In genomic region chr19:7829561-7830271, GRCh38 we compare ENCODE assay signal across 8 cellular contexts. TPM values are rescaled to one million over a fixed set of nuclear protein-coding genes. Genes with fewer than 3 reads are reported as not detected.
DNase-seq lines count a peak whose midpoint lies in the region; ATAC-seq and TF ChIP-seq lines count a peak whose summit lies in the region.

Gene EVI5L (plus strand): TSS chr19:7830218. CDS start chr19:7846543, 16,325 bp downstream.

- H3K27ac ChIP-seq in gastroesophageal sphincter, result peak within 1 kb of the TSS in 3 of 4 donors; percentile 53 to 79 (median 70)
- H3K27ac ChIP-seq in neuronal stem cell (replicated peaks; ENCODE audit: low read length), result no peak within 1 kb of the TSS
- no peak within 1 kb of the TSS for H3K27ac ChIP-seq in subcutaneous abdominal adipose tissue (ENCODE audit: low read depth, low read length)

- CTCF ChIA-PET in activated naive CD4-positive, alpha-beta T cell treated with anti-CD3 and anti-CD28 coated beads, Interleukin-2, amount 10 ng/mL, durations not matched to agents 7 days and 5 days (lab: Charles Lee), result interaction anchor here (0.8 to 1.2 kb wide), 2 partner anchors 9 to 149 kb away, joined by 3 to 4 read pairs; partner anchors contain the start of gene TRAPPC5

- peak within 1 kb of the TSS; percentile 43 for H2BK15ac ChIP-seq in neuronal stem cell (ENCODE audit: low read length)

- peak within 1 kb of the TSS; percentile 77 for H3K4me3 Mint-ChIP-seq in activated naive CD4-positive, alpha-beta T cell treated with anti-CD3 and anti-CD28 coated beads, Interleukin-2, amount 10 ng/mL, durations not matched to agents 7 days and 5 days

- peak within 1 kb of the TSS; percentile 95 for H2AFZ ChIP-seq in neuronal stem cell (ENCODE audit: low read length)

- no peak within 1 kb of the TSS for H3K23ac ChIP-seq in neuronal stem cell (ENCODE audit: low read depth, low read length, poor library complexity)

- no peaks in the 10 kb centered on the region for H3K36me3 ChIP-seq in gastroesophageal sphincter
- no peaks in the 10 kb centered on the region for H3K36me3 ChIP-seq in neuronal stem cell (replicated peaks in 1 of 2; ENCODE audit: control insufficient read depth in 2 of 2, insufficient read depth in 2 of 2, low read length in 2 of 2)
- H3K36me3 ChIP-seq in subcutaneous abdominal adipose tissue (ENCODE audit: control insufficient read depth in 5 of 5, insufficient read depth in 5 of 5, low read length in 5 of 5), result no peaks in the 10 kb centered on the region

- no peak within 1 kb of the TSS for H3K14ac ChIP-seq in neuronal stem cell (ENCODE audit: low read length)

- H3K27me3 ChIP-seq in gastroesophageal sphincter, result peaks cover 11% of the 10 kb centered on the region
- peaks cover 0 to 10% (median 0%) of the 10 kb centered on the region in 3 experiments for H3K27me3 ChIP-seq in neuronal stem cell (ENCODE audit: control insufficient read depth in 3 of 3, insufficient read depth in 3 of 3, low read depth in 1 of 3, low read length in 3 of 3)
- no peaks in the 10 kb centered on the region for H3K27me3 ChIP-seq in subcutaneous abdominal adipose tissue (ENCODE audit: control insufficient read depth in 5 of 5, insufficient read depth in 4 of 5, low read length in 5 of 5)

- TF ChIP-seq POLR2A in gastroesophageal sphincter (IDR thresholded peaks at IDR 0.05), result no peak

- no peak within 1 kb of the TSS for H2BK120ac ChIP-seq in neuronal stem cell (ENCODE audit: low read depth, low read length)

- peak; percentile 97 for ATAC-seq in gastroesophageal sphincter

- in situ Hi-C loops in SK-MEL-5 (cut with HindIII; ENCODE audit: low pct_unique_long_range_greater_than_20kb, low sequenced_read_pairs), result no loop called here

- peak within 1 kb of the TSS; percentile 89 for H3K27ac Mint-ChIP-seq in activated naive CD4-positive, alpha-beta T cell treated with anti-CD3 and anti-CD28 coated beads, Interleukin-2, amount 10 ng/mL, durations not matched to agents 7 days and 5 days

- H3K9ac ChIP-seq in neuronal stem cell (ENCODE audit: low read depth, low read length, poor library complexity), result peak within 1 kb of the TSS; percentile 63
- H3K9ac ChIP-seq in subcutaneous abdominal adipose tissue (ENCODE audit: low read length in 5 of 5), result peak within 1 kb of the TSS in 4 of 5 donors; percentile 37 to 62 (median 56)

- H3K4ac ChIP-seq in neuronal stem cell (ENCODE audit: low read length), result no peak within 1 kb of the TSS

- H2BK5ac ChIP-seq in neuronal stem cell (ENCODE audit: low read length), result no peak within 1 kb of the TSS

- TF ChIP-seq CTCF in HFF-Myc (IDR thresholded peaks at IDR 0.05; ENCODE audit: low read depth, low read length, missing control alignments) (no peak), gastroesophageal sphincter (IDR thresholded peaks at IDR 0.05) (no peak)

- no peak within 1 kb of the TSS for H4K91ac ChIP-seq in neuronal stem cell (ENCODE audit: low read depth, low read length, poor library complexity)

- H2BK12ac ChIP-seq in neuronal stem cell (ENCODE audit: low read length), result no peak within 1 kb of the TSS

- no peak within 1 kb of the TSS for H4K8ac ChIP-seq in neuronal stem cell (ENCODE audit: low read depth, low read length)

- H3K27me3 Mint-ChIP-seq in activated naive CD4-positive, alpha-beta T cell treated with anti-CD3 and anti-CD28 coated beads, Interleukin-2, amount 10 ng/mL, durations not matched to agents 7 days and 5 days, result peaks cover 53% of the 10 kb centered on the region

- peaks cover 28% of the 10 kb centered on the region for H3K4me1 Mint-ChIP-seq in activated naive CD4-positive, alpha-beta T cell treated with anti-CD3 and anti-CD28 coated beads, Interleukin-2, amount 10 ng/mL, durations not matched to agents 7 days and 5 days

- no peak for TF ChIP-seq EP300 in gastroesophageal sphincter (IDR thresholded peaks at IDR 0.05)

- H3K4me3 ChIP-seq in HFF-Myc (replicated peaks; ENCODE audit: low read depth, low read length) (peak within 1 kb of the TSS; percentile 49), gastroesophageal sphincter (peak within 1 kb of the TSS; percentile 74 to 96), neuronal stem cell (ENCODE audit: low read length in 2 of 2) (peak within 1 kb of the TSS; percentile 60 to 86), subcutaneous abdominal adipose tissue (ENCODE audit: low read depth in 1 of 5, low read length in 5 of 5) (peak within 1 kb of the TSS; percentile 51 to 67 (median 62))

- no peaks in the 10 kb centered on the region for H3K9me3 ChIP-seq in gastroesophageal sphincter
- no peaks in the 10 kb centered on the region for H3K9me3 ChIP-seq in neuronal stem cell (replicated peaks in 1 of 2; ENCODE audit: control insufficient read depth in 2 of 2, insufficient read depth in 1 of 2, low read depth in 1 of 2, low read length in 2 of 2)
- H3K9me3 ChIP-seq in subcutaneous abdominal adipose tissue (ENCODE audit: control insufficient read depth in 5 of 5, low read length in 5 of 5), result no peaks in the 10 kb centered on the region

- 0 to 2% methylated on average over 3 to 9 of the region's 45 CpGs for WGBS in gastroesophageal sphincter (ENCODE audit: low coverage in 1 of 2), 2 donors
- WGBS in neuronal stem cell (ENCODE audit: extremely low coverage in 2 of 2, insufficient read length in 2 of 2, insufficient replicate concordance in 1 of 2), 2 donors, result no CpG with 5 or more reads among the region's 45 CpGs

- H3K9me3 Mint-ChIP-seq in activated naive CD4-positive, alpha-beta T cell treated with anti-CD3 and anti-CD28 coated beads, Interleukin-2, amount 10 ng/mL, durations not matched to agents 7 days and 5 days, result no peaks in the 10 kb centered on the region

- peaks cover 2% of the 10 kb centered on the region for H3K79me1 ChIP-seq in neuronal stem cell (ENCODE audit: low read depth, low read length)

- DNase-seq in GDM1 (lab: John Stamatoyannopoulos, UW) (peak; percentile 100), HFF-Myc (ENCODE audit: extremely low read depth, low read depth) (peak; percentile 100), MV-4-11 (lab: John Stamatoyannopoulos, UW) (peak; percentile 100), SK-MEL-5 (ENCODE audit: low read depth, low spot score) (peak; percentile 98), neuronal stem cell (ENCODE audit: low spot score) (peak; percentile 100)
- peak; percentile 99 for DNase-seq in activated naive CD4-positive, alpha-beta T cell treated with anti-CD3 and anti-CD28 coated beads, Interleukin-2, amount 10 ng/mL, durations not matched to agents 7 days and 5 days

- no peak within 1 kb of the TSS for H2AK5ac ChIP-seq in neuronal stem cell (ENCODE audit: low read depth, low read length)

- H3K4me1 ChIP-seq in gastroesophageal sphincter (peaks cover 0 to 42% (median 14%) of the 10 kb centered on the region in 3 donors), neuronal stem cell (ENCODE audit: control insufficient read depth in 2 of 2, insufficient read depth in 1 of 2, low read depth in 1 of 2, low read length in 2 of 2) (peaks cover 3 to 5% of the 10 kb centered on the region in 2 donors), subcutaneous abdominal adipose tissue (ENCODE audit: control insufficient read depth in 5 of 5, insufficient read depth in 5 of 5, low read length in 5 of 5) (peaks cover 3 to 37% (median 35%) of the 10 kb centered on the region in 5 donors)

- H3K4me2 ChIP-seq in neuronal stem cell (ENCODE audit: insufficient read depth, low read length, poor library complexity, severe bottlenecking), result peak within 1 kb of the TSS; percentile 80

- H3K18ac ChIP-seq in neuronal stem cell (ENCODE audit: low read length), result peak within 1 kb of the TSS; percentile 20

- no peaks in the 10 kb centered on the region for H3K36me3 Mint-ChIP-seq in activated naive CD4-positive, alpha-beta T cell treated with anti-CD3 and anti-CD28 coated beads, Interleukin-2, amount 10 ng/mL, durations not matched to agents 7 days and 5 days

RNA-seq across cellular contexts. Expression of gene EVI5L, which starts in this region (rescaled TPM):
- total RNA-seq in SK-MEL-5 (2014; rRNA removed; shearing (Covaris generic)), result 4.8 and 7.2 TPM in 2 replicates
- 11.4 and 13.0 TPM in 2 replicates for polyA plus RNA-seq in SK-MEL-5 (2015; cell fraction: cytosol; rRNA removed)
- polyA plus RNA-seq in SK-MEL-5 (2015; cell fraction: nucleus; rRNA removed), result 10.7 and 12.2 TPM in 2 replicates
- total RNA-seq in gastroesophageal sphincter, result 10 to 100 TPM; 17.3 to 46.3 (median 22.2) TPM
- polyA plus RNA-seq in neuronal stem cell (2013, experiment 1 of 2), result 7.4 TPM
- polyA plus RNA-seq in neuronal stem cell (2013, experiment 2 of 2), result 7.5 TPM

Comparison
In these comparisons a context has a peak if more than half of its experiments do, and no peak if none do; other contexts are left out.
1. H3K27ac ChIP-seq: peak in gastroesophageal sphincter (3 of 4); none in neuronal stem cell (single experiment) and subcutaneous abdominal adipose tissue (single experiment).
2. Peak in every context shown above with its lines, with median percentiles within 50 percentile points of each other: DNase-seq and H3K4me3 ChIP-seq.